In genomic region chr16:74437-75318, GRCh38 we compare ENCODE assay signal across 1 cellular context.
TF ChIP-seq lines count a peak whose summit lies in the region.

No MANE protein-coding gene starts in this region.

TF ChIP-seq in H1, 55 proteins besides CTCF, POLR2A, EP300 and RAD21:
- TF ChIP-seq MAX (IDR thresholded peaks at IDR 0.05) (no peak), KDM5A (IDR thresholded peaks at IDR 0.05; ENCODE audit: low read length) (no peak), RFX5 (IDR thresholded peaks at IDR 0.05; ENCODE audit: borderline replicate concordance, low read depth, low read length) (no peak), CHD2 (IDR thresholded peaks at IDR 0.05; ENCODE audit: low read length) (no peak), YY1 (IDR thresholded peaks at IDR 0.05; ENCODE audit: low read depth, low read length) (no peak), HDAC2 (IDR thresholded peaks at IDR 0.05; ENCODE audit: borderline replicate concordance in 1 of 2, low read depth in 2 of 2, low read length in 2 of 2) (no peak), JUN (IDR thresholded peaks at IDR 0.05; ENCODE audit: low read depth, low read length) (no peak), SIX5 (IDR thresholded peaks at IDR 0.05; ENCODE audit: low read depth, low read length) (no peak), CHD1 (IDR thresholded peaks at IDR 0.05; ENCODE audit: low read depth, low read length) (no peak), TAF1 (IDR thresholded peaks at IDR 0.05; ENCODE audit: low read depth, low read length) (no peak), JUND (IDR thresholded peaks at IDR 0.05; ENCODE audit: low read length) (no peak), KDM1A (IDR thresholded peaks at IDR 0.05; ENCODE audit: borderline replicate concordance, low read length) (no peak), KDM4A (IDR thresholded peaks at IDR 0.05; ENCODE audit: low read depth, low read length, severe bottlenecking) (no peak), EGR1 (IDR thresholded peaks at IDR 0.05; ENCODE audit: borderline replicate concordance, low read depth, low read length) (no peak), SP1 (IDR thresholded peaks at IDR 0.05; ENCODE audit: low read depth, low read length) (no peak), USF2 (IDR thresholded peaks at IDR 0.05; ENCODE audit: low read length) (no peak)
TF ChIP-seq in H1: peak in this region for 0.
